ENCODE assay signal across 14 cellular contexts in the genomic region with DNA sequence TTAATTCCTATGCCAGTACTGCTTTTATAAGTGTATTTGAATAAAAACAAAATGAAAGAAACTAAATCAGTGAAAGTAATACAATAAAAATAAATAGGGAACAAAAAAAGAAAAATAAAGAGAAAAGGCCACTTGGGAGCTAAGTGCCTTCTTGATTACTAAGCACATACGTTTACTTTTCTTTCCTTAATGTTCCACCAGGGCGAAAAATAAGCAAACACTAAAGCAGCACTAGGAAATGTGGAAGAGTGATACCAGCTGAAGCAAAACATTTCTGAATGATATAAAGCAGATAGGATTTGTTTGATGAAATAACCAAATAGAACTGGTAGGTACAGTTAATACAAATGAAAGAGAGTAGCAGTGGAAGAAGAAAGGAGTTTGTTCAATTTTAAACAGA.
"Had no signal": no experiment of that assay in that cellular context is flagged by ENCODE, and none has a peak within 500 bp of the region (broad histone marks: within the 10 kb centered on the region; RNA-seq: fewer than 3 reads in every experiment).

No MANE protein-coding gene starts in this region.

- H3K27me3 ChIP-seq: cardiac muscle cell, right atrium auricular region, tibial artery, vagina had no signal

- H3K4me1 ChIP-seq: left ventricle myocardium inferior, right atrium auricular region, tibial artery, vagina had no signal

- H3K9me3 ChIP-seq: left ventricle myocardium inferior, right atrium auricular region, tibial artery, vagina had no signal

- FAIRE-seq: astrocyte, kidney had no signal

- H3K27ac ChIP-seq: cardiac muscle cell, left ventricle myocardium inferior, right atrium auricular region, tibial artery, vagina had no signal

- DNase-seq: activated CD4-positive, CD25-positive, alpha-beta regulatory T cell treated with anti-CD3 and anti-CD28 coated beads, Interleukin-2, amount 50 U/mL, for 72 hours; activated gamma-delta T cell; endodermal cell; hippocampal formation; kidney; left ventricle myocardium inferior; stimulated activated CD4-positive, alpha-beta T cell treated with anti-CD3 and anti-CD28 coated beads, Interleukin-2, amount 100 ng/mL, for 24 hours; stimulated activated naive CD4-positive, alpha-beta T cell treated with Interleukin-2 at 50 U/mL for 16 hours; substantia nigra; tibial artery had no signal

- H3K4me3 ChIP-seq: cardiac muscle cell, left ventricle myocardium inferior, right atrium auricular region, tibial artery, vagina had no signal

- H3K36me3 ChIP-seq: cardiac muscle cell, left ventricle myocardium inferior, right atrium auricular region, tibial artery, vagina had no signal
